Comparison of ENCODE assay signal across 11 cellular contexts in genomic region chr20:25398363-25399037, GRCh38. TPM values are rescaled to one million over a fixed set of nuclear protein-coding genes. Genes with fewer than 3 reads are reported as not detected.
DNase-seq lines count a peak whose midpoint lies in the region; ATAC-seq and TF ChIP-seq lines count a peak whose summit lies in the region.
"Had no signal": no experiment of that assay in that cellular context is flagged by ENCODE, and none has a peak within 500 bp of the region (broad histone marks: within the 10 kb centered on the region; RNA-seq: fewer than 3 reads in every experiment).

No MANE protein-coding gene starts in this region.

- no peaks in the 10 kb centered on the region for H3K27me3 ChIP-seq in HAP-1 (ENCODE audit: low read depth)

- no peaks in the 10 kb centered on the region; the same call in 1 of the 2 replicates for H3K9me3 ChIP-seq in HAP-1

- DNase-seq in HAP-1 (ENCODE audit: low spot score in 2 of 2) (peak; percentile 41 to 52), RPMI7951 (ENCODE audit: low read depth) (peak; percentile 42), fibroblast of villous mesenchyme (ENCODE audit: low read depth) (peak; percentile 48), pons (ENCODE audit: low spot score) (peak; percentile 61), T-helper 1 cell (no peak)
- DNase-seq: activated gamma-delta T cell, aorta, right cardiac atrium, T-helper 9 cell had no signal

- no peak for ATAC-seq in HG03159 (IDR thresholded peaks at IDR 0.05; ENCODE audit: unreplicated experiment)
- ATAC-seq in GM19455 (IDR thresholded peaks at IDR 0.05; ENCODE audit: unreplicated experiment) = no peak

- no peak for TF ChIP-seq CTCF in fibroblast of villous mesenchyme (IDR thresholded peaks at IDR 0.05; ENCODE audit: insufficient read depth, low read depth, low read length)

- H3K4me3 ChIP-seq in HAP-1 (no peak overlapping the region), fibroblast of villous mesenchyme (ENCODE audit: low read depth, low read length) (no peak overlapping the region)

- in situ Hi-C loops in HAP-1 (cut with MboI; ENCODE audit: low sequenced_read_pairs) = loop anchor here (5.0 kb wide), 1 partner anchor 106 kb away; no protein-coding TSS in a partner anchor

- H3K36me3 ChIP-seq in HAP-1 (replicated peaks) = no peaks in the 10 kb centered on the region

- peaks cover 20% of the 10 kb centered on the region for H3K4me1 ChIP-seq in HAP-1

RNA-seq across cellular contexts. Expression of gene ABHD12, which starts 7.9 kb away (rescaled TPM):
- 65.9 and 78.9 TPM in 2 replicates for total RNA-seq in RPMI7951 (2014; rRNA removed; shearing (Covaris generic))
- 38.4 and 39.3 TPM in 2 replicates for total RNA-seq in fibroblast of villous mesenchyme

RNA-seq across cellular contexts. Expression of gene GINS1, which starts 9.0 kb away (rescaled TPM):
- total RNA-seq in RPMI7951 (2014; rRNA removed; shearing (Covaris generic)) = 31.0 and 42.7 TPM in 2 replicates
- total RNA-seq in fibroblast of villous mesenchyme = 7.4 and 13.8 TPM in 2 replicates

Comparison
In these comparisons a context has a peak if more than half of its experiments do, and no peak if none do; other contexts are left out.
1. DNase-seq: peak in HAP-1 (2 of 2), RPMI7951 (single experiment), fibroblast of villous mesenchyme (single experiment) and pons (single experiment); none in T-helper 1 cell (0 of 5).